ENCODE assay signal across 20 cellular contexts in the genomic region with DNA sequence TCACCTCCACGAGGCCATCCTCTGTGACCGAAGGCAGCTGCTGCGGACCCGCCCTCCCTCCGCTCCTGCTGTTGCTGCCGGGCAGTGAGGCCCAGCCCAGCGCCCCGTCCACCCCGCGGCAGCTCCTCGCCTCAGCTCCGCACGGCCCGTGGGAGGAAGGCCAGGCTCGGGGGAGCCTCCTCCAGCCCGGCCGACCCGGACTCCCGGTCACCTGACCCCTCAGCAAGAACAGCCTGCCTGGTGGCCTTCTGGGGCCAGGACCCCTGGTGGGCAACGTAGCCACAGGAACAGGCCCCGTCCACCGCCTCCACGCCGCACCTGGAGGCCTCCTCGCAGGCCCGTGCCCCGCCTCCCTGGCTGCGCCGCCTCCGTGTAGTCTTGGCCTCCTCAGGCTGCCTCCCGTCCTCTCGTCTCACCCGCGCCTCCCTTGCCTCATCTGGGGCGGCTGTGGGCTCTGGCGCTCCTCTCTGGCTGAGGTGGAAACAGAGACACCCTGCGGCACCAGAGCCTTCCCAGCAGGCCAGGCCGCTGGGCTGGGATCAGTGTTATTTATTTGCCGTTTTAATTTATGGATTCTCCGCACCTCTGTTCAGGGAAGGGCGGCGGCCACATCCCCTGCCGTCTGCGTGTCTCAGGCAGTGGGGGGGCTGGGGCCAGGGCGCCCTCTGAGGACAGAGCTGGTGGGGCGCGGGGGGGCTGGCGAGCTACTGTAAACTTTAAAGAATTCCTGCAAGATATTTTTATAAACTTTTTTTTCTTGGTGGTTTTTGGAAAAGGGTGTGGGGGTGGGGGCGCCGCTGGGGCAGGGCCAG. TPM values are rescaled to one million over a fixed set of nuclear protein-coding genes. Genes with fewer than 3 reads are reported as not detected.
DNase-seq lines count a peak whose midpoint lies in the region; ATAC-seq and TF ChIP-seq lines count a peak whose summit lies in the region.
"Had no signal": no experiment of that assay in that cellular context is flagged by ENCODE, and none has a peak within 500 bp of the region (broad histone marks: within the 10 kb centered on the region; RNA-seq: fewer than 3 reads in every experiment).

No MANE protein-coding gene starts in this region.

- no peak overlapping the region for H3K27ac Mint-ChIP-seq in endodermal cell
- peak overlapping the region; percentile 85 for H3K27ac Mint-ChIP-seq in nephron progenitor cell
- H3K27ac Mint-ChIP-seq: activated CD8-positive, alpha-beta T cell treated with anti-CD3 and anti-CD28 coated beads, Interleukin-2, amount 10 ng/mL, durations not matched to agents 7 days and 5 days; activated naive CD8-positive, alpha-beta T cell treated with anti-CD3 and anti-CD28 coated beads for 36 hours; effector memory CD8-positive, alpha-beta T cell had no signal

- no peaks in the 10 kb centered on the region for H3K27me3 ChIP-seq in endodermal cell (ENCODE audit: control insufficient read depth, insufficient read depth, low read length, poor library complexity, severe bottlenecking)
- no peaks in the 10 kb centered on the region for H3K27me3 ChIP-seq in thoracic aorta (replicated peaks; ENCODE audit: insufficient read depth)
- peaks cover 6% of the 10 kb centered on the region for H3K27me3 ChIP-seq in osteoblast (ENCODE audit: insufficient read depth, low read length)
- H3K27me3 ChIP-seq: cardiac muscle cell had no signal

- ATAC-seq in thoracic aorta (ENCODE audit: insufficient number of reproducible peaks, low FRiP score, low read depth) (no peak), GM21717 (IDR thresholded peaks at IDR 0.05; ENCODE audit: unreplicated experiment) (no peak), GM21528 (IDR thresholded peaks at IDR 0.05; ENCODE audit: low FRiP score, unreplicated experiment) (no peak), HG03342 (IDR thresholded peaks at IDR 0.05; ENCODE audit: unreplicated experiment) (no peak)
- ATAC-seq: activated CD8-positive, alpha-beta T cell treated with anti-CD3 and anti-CD28 coated beads, Interleukin-2, amount 10 ng/mL, durations not matched to agents 7 days and 5 days; effector memory CD8-positive, alpha-beta T cell; stimulated activated naive CD8-positive, alpha-beta T cell treated with anti-CD3 and anti-CD28 coated beads, Interleukin-15, Interleukin-2, amounts not matched to agents 100 U/mL and 50 U/mL, for 24 hours had no signal

- no peak overlapping the region for H2AFZ ChIP-seq in osteoblast (ENCODE audit: low read length)

- no peak for DNase-seq in endodermal cell
- peak; percentile 41 for DNase-seq in nephron progenitor cell
- DNase-seq in thoracic aorta (ENCODE audit: low spot score), result no peak
- no peak for DNase-seq in osteoblast (ENCODE audit: insufficient read length, low spot score, missing footprints)
- DNase-seq: activated CD8-positive, alpha-beta T cell treated with anti-CD3 and anti-CD28 coated beads, Interleukin-2, amount 10 ng/mL, durations not matched to agents 7 days and 5 days; activated naive CD8-positive, alpha-beta T cell treated with anti-CD3 and anti-CD28 coated beads for 36 hours; effector memory CD8-positive, alpha-beta T cell; foreskin melanocyte; naive B cell; NCI-H2029 treated with DMSO at 0.1 percent for 48 hours; NCI-H446 treated with DMSO at 0.1 percent for 48 hours; retina; stimulated activated naive CD8-positive, alpha-beta T cell treated with anti-CD3 and anti-CD28 coated beads, Interleukin-15, Interleukin-2, amounts not matched to agents 100 U/mL and 50 U/mL, for 24 hours; T-helper 1 cell had no signal

- H3K36me3 Mint-ChIP-seq in endodermal cell (ENCODE audit: low read depth), result peaks cover 7% of the 10 kb centered on the region
- peaks cover 10% of the 10 kb centered on the region for H3K36me3 Mint-ChIP-seq in nephron progenitor cell (ENCODE audit: low read depth)
- H3K36me3 Mint-ChIP-seq: naive B cell had no signal

- WGBS in adipose tissue, 3 donors, result 67 to 79% (median 74%) methylated on average over 50 of the region's 50 CpGs
- WGBS in endodermal cell (ENCODE audit: insufficient coverage in 1 of 2, insufficient read length in 1 of 2), 2 experiments, result 92 to 95% methylated on average over 27 to 48 of the region's 50 CpGs

- no peak overlapping the region for H3K4me2 ChIP-seq in osteoblast (ENCODE audit: insufficient read depth, low read length)

- peaks cover 2% of the 10 kb centered on the region for H3K9me3 Mint-ChIP-seq in endodermal cell
- peaks cover 3% of the 10 kb centered on the region for H3K9me3 Mint-ChIP-seq in nephron progenitor cell
- H3K9me3 Mint-ChIP-seq: activated naive CD8-positive, alpha-beta T cell treated with anti-CD3 and anti-CD28 coated beads for 36 hours; effector memory CD8-positive, alpha-beta T cell had no signal

- H3K4me1 ChIP-seq in endodermal cell (ENCODE audit: control insufficient read depth, insufficient read depth, low read length) (no peaks in the 10 kb centered on the region), thoracic aorta (ENCODE audit: control insufficient read depth in 1 of 2, low read depth in 2 of 2) (peaks cover 0 to 36% of the 10 kb centered on the region in 2 donors), osteoblast (ENCODE audit: insufficient read depth, low read length) (no peaks in the 10 kb centered on the region)

- H3K4me3 Mint-ChIP-seq in endodermal cell, result no peak overlapping the region
- no peak overlapping the region for H3K4me3 Mint-ChIP-seq in nephron progenitor cell
- H3K4me3 Mint-ChIP-seq: activated CD8-positive, alpha-beta T cell treated with anti-CD3 and anti-CD28 coated beads, Interleukin-2, amount 10 ng/mL, durations not matched to agents 7 days and 5 days; activated naive CD8-positive, alpha-beta T cell treated with anti-CD3 and anti-CD28 coated beads for 36 hours; effector memory CD8-positive, alpha-beta T cell had no signal

- peak overlapping the region; percentile 13 for H3K27ac ChIP-seq in adipose tissue (ENCODE audit: low read depth, low read length)
- peak overlapping the region; percentile 81 for H3K27ac ChIP-seq in endodermal cell (ENCODE audit: low read depth, low read length)
- peak overlapping the region; percentile 69 to 80 for H3K27ac ChIP-seq in thoracic aorta
- no peak overlapping the region for H3K27ac ChIP-seq in osteoblast (ENCODE audit: low read depth, low read length)
- H3K27ac ChIP-seq: cardiac muscle cell, VCaP had no signal

- H3K79me2 ChIP-seq in osteoblast (ENCODE audit: insufficient read depth, low read length), result no peaks in the 10 kb centered on the region

- H3K4me1 Mint-ChIP-seq in endodermal cell (no peaks in the 10 kb centered on the region), nephron progenitor cell (peaks cover 29% of the 10 kb centered on the region)
- H3K4me1 Mint-ChIP-seq: activated naive CD8-positive, alpha-beta T cell treated with anti-CD3 and anti-CD28 coated beads for 36 hours; naive B cell had no signal

- no peak for TF ChIP-seq CTCF in endodermal cell (conservative IDR thresholded peaks at IDR 0.05)
- no peak for TF ChIP-seq CTCF in nephron progenitor cell (IDR thresholded peaks at IDR 0.05)
- TF ChIP-seq CTCF in thoracic aorta (IDR thresholded peaks at IDR 0.05), result no peak
- TF ChIP-seq CTCF in osteoblast (IDR thresholded peaks at IDR 0.05; ENCODE audit: extremely low read depth, low read depth, low read length), result no peak

- no peaks in the 10 kb centered on the region for H4K20me1 ChIP-seq in osteoblast (ENCODE audit: insufficient read depth, low read length)

- H3K36me3 ChIP-seq in endodermal cell (ENCODE audit: control insufficient read depth, insufficient read depth, low read length) (no peaks in the 10 kb centered on the region), thoracic aorta (peaks cover 3% of the 10 kb centered on the region), osteoblast (ENCODE audit: insufficient read depth, low read length) (no peaks in the 10 kb centered on the region)
- H3K36me3 ChIP-seq: cardiac muscle cell had no signal

- H3K9me3 ChIP-seq in endodermal cell (ENCODE audit: control insufficient read depth, low read length) (no peaks in the 10 kb centered on the region), thoracic aorta (no peaks in the 10 kb centered on the region), osteoblast (ENCODE audit: low read depth, low read length) (no peaks in the 10 kb centered on the region)

- H3K9ac ChIP-seq in endodermal cell (ENCODE audit: extremely low read depth, low read length, poor library complexity, severe bottlenecking), result no peak overlapping the region

- no peak overlapping the region for H3K4me3 ChIP-seq in endodermal cell (ENCODE audit: low read length)
- H3K4me3 ChIP-seq in thoracic aorta, result peak overlapping the region; percentile 57
- H3K4me3 ChIP-seq in osteoblast (ENCODE audit: insufficient read depth, low read length), result no peak overlapping the region
- H3K4me3 ChIP-seq: cardiac muscle cell had no signal

- H3K27me3 Mint-ChIP-seq in endodermal cell (ENCODE audit: insufficient read depth) (no peaks in the 10 kb centered on the region), nephron progenitor cell (ENCODE audit: low read depth, poor library complexity) (no peaks in the 10 kb centered on the region)
- H3K27me3 Mint-ChIP-seq: activated naive CD8-positive, alpha-beta T cell treated with anti-CD3 and anti-CD28 coated beads for 36 hours; effector memory CD8-positive, alpha-beta T cell; naive B cell had no signal

RNA-seq across cellular contexts. Expression of gene MOB2, which starts 25.4 kb away (rescaled TPM):
- polyA plus RNA-seq in adipose tissue, result 10 to 100 TPM; 31.9 to 51.6 (median 41.2) TPM
- total RNA-seq in endodermal cell (10 to 100 TPM; 23.9 to 25.4 TPM), thoracic aorta (10 to 100 TPM; 31.4 to 87.7 TPM), osteoblast (28.2 and 29.8 TPM in 2 replicates)
- polyA plus RNA-seq in endodermal cell (2013, experiment 1 of 2), result 15.7 TPM
- 14.4 TPM for polyA plus RNA-seq in endodermal cell (2013, experiment 2 of 2)
